19 cellular contexts compared by ENCODE assay signal in genomic region chr22:46916886-46917625, GRCh38.
DNase-seq lines count a peak whose midpoint lies in the region; ATAC-seq and TF ChIP-seq lines count a peak whose summit lies in the region.
"Had no signal": no experiment of that assay in that cellular context is flagged by ENCODE, and none has a peak within 500 bp of the region (broad histone marks: within the 10 kb centered on the region; RNA-seq: fewer than 3 reads in every experiment).

No MANE protein-coding gene starts in this region.

- H3K4me3 ChIP-seq in suprapubic skin, result no peak overlapping the region
- H3K4me3 ChIP-seq: PC-9 had no signal

- no peak overlapping the region for H3K27ac ChIP-seq in suprapubic skin
- H3K27ac ChIP-seq: PC-9 had no signal

- DNase-seq in activated T-cell treated with anti-CD3 and anti-CD28 coated beads, Interleukin-2, amount 50 U/mL, for 24 hours, result no peak
- DNase-seq in activated T-cell treated with anti-CD3 and anti-CD28 coated beads for 4 hours (no peak), naive B cell (no peak), suprapubic skin (ENCODE audit: low spot score in 2 of 2) (peak; percentile 21 to 45), hepatic stellate cell (ENCODE audit: low spot score) (no peak), NCI-H1694 (lab: John Stamatoyannopoulos, UW) (no peak)
- DNase-seq: C1 segment of cervical spinal cord, COR-L47, HCEC 1CT, Karpas-422, MM.1S, NCI-H1105, NCI-H187 treated with DMSO at 0.1 percent for 48 hours, NCI-H2171, NCI-H446 treated with DMSO at 0.1 percent for 48 hours, NCI-H748 treated with DMSO at 0.1 percent for 48 hours, PC-9 had no signal

- peaks cover 86% of the 10 kb centered on the region for H3K36me3 Mint-ChIP-seq in activated T-cell treated with anti-CD3 and anti-CD28 coated beads, Interleukin-2, amount 50 U/mL, for 24 hours (ENCODE audit: low read depth)
- H3K36me3 Mint-ChIP-seq in activated T-helper 17 cell treated with anti-CD3 and anti-CD28 coated beads, Interleukin-2, amount 50 U/mL, for 72 hours (ENCODE audit: low read depth), result peaks cover 96% of the 10 kb centered on the region
- peaks cover 38 to 46% of the 10 kb centered on the region in 2 donors for H3K36me3 Mint-ChIP-seq in naive B cell

- peaks cover 6% of the 10 kb centered on the region for H3K9me3 ChIP-seq in suprapubic skin

- H3K27me3 Mint-ChIP-seq in activated T-cell treated with anti-CD3 and anti-CD28 coated beads, Interleukin-2, amount 50 U/mL, for 24 hours, result no peaks in the 10 kb centered on the region
- H3K27me3 Mint-ChIP-seq in activated T-helper 17 cell treated with anti-CD3 and anti-CD28 coated beads, Interleukin-2, amount 50 U/mL, for 72 hours, result no peaks in the 10 kb centered on the region
- H3K27me3 Mint-ChIP-seq in naive B cell, result no peaks in the 10 kb centered on the region

- H3K36me3 ChIP-seq in suprapubic skin, result peaks cover 52% of the 10 kb centered on the region

- peaks cover 10% of the 10 kb centered on the region for H3K4me1 Mint-ChIP-seq in activated T-cell treated with anti-CD3 and anti-CD28 coated beads, Interleukin-2, amount 50 U/mL, for 24 hours (ENCODE audit: low read depth)
- H3K4me1 Mint-ChIP-seq in activated T-helper 17 cell treated with anti-CD3 and anti-CD28 coated beads, Interleukin-2, amount 50 U/mL, for 72 hours, result peaks cover 29% of the 10 kb centered on the region
- peaks cover 5 to 32% (median 20%) of the 10 kb centered on the region in 3 donors for H3K4me1 Mint-ChIP-seq in naive B cell

- H3K4me1 ChIP-seq in suprapubic skin, result no peaks in the 10 kb centered on the region

- H3K9me3 Mint-ChIP-seq in activated T-cell treated with anti-CD3 and anti-CD28 coated beads, Interleukin-2, amount 50 U/mL, for 24 hours, result peaks cover 8% of the 10 kb centered on the region
- peaks cover 3% of the 10 kb centered on the region for H3K9me3 Mint-ChIP-seq in activated T-helper 17 cell treated with anti-CD3 and anti-CD28 coated beads, Interleukin-2, amount 50 U/mL, for 72 hours
- peaks cover 3 to 11% (median 4%) of the 10 kb centered on the region in 7 donors for H3K9me3 Mint-ChIP-seq in naive B cell

- peak overlapping the region; percentile 53 for H3K27ac Mint-ChIP-seq in activated T-cell treated with anti-CD3 and anti-CD28 coated beads, Interleukin-2, amount 50 U/mL, for 24 hours
- peak overlapping the region; percentile 42 for H3K27ac Mint-ChIP-seq in activated T-helper 17 cell treated with anti-CD3 and anti-CD28 coated beads, Interleukin-2, amount 50 U/mL, for 72 hours
- H3K27ac Mint-ChIP-seq in naive B cell, result peak overlapping the region in 4 of 6 donors; percentile 39 to 88 (median 64)

- TF ChIP-seq POLR2A in suprapubic skin (IDR thresholded peaks at IDR 0.05), result no peak

- no peak overlapping the region for H3K4me3 Mint-ChIP-seq in activated T-cell treated with anti-CD3 and anti-CD28 coated beads, Interleukin-2, amount 50 U/mL, for 24 hours
- H3K4me3 Mint-ChIP-seq in activated T-helper 17 cell treated with anti-CD3 and anti-CD28 coated beads, Interleukin-2, amount 50 U/mL, for 72 hours, result no peak overlapping the region
- H3K4me3 Mint-ChIP-seq in naive B cell, result peak overlapping the region in 1 of 8 donors; percentile 47

- no peak for TF ChIP-seq CTCF in suprapubic skin (IDR thresholded peaks at IDR 0.05)

- WGBS in suprapubic skin, result 95% methylated on average over 18 of the region's 18 CpGs

- no peak for ATAC-seq in activated T-helper 17 cell treated with anti-CD3 and anti-CD28 coated beads, Interleukin-2, amount 50 U/mL, for 72 hours (replicated peaks)
- ATAC-seq in naive B cell (ENCODE audit: low read depth in 2 of 2) (no peak), HG03439 (IDR thresholded peaks at IDR 0.05; ENCODE audit: unreplicated experiment) (no peak)

- TF ChIP-seq EP300 in suprapubic skin (IDR thresholded peaks at IDR 0.05), result no peak

- no peaks in the 10 kb centered on the region for H3K27me3 ChIP-seq in suprapubic skin

Comparison
In these comparisons a context has a peak if more than half of its experiments do, and no peak if none do; other contexts are left out.
1. DNase-seq: peak in suprapubic skin (2 of 2); none in activated T-cell treated with anti-CD3 and anti-CD28 coated beads, Interleukin-2, amount 50 U/mL, for 24 hours (single experiment), activated T-cell treated with anti-CD3 and anti-CD28 coated beads for 4 hours (single experiment), naive B cell (single experiment), hepatic stellate cell (single experiment) and NCI-H1694 (single experiment).
2. Peak in every context shown above with its lines, with median percentiles within 50 percentile points of each other: H3K27ac Mint-ChIP-seq.